21 cellular contexts compared by ENCODE assay signal in genomic region chr6:134523903-134524302, GRCh38.
DNase-seq lines count a peak whose midpoint lies in the region; ATAC-seq and TF ChIP-seq lines count a peak whose summit lies in the region.
"Had no signal": no experiment of that assay in that cellular context is flagged by ENCODE, and none has a peak within 500 bp of the region (broad histone marks: within the 10 kb centered on the region; RNA-seq: fewer than 3 reads in every experiment).

No MANE protein-coding gene starts in this region.

- TF ChIP-seq POLR2A in IMR-90 (IDR thresholded peaks at IDR 0.05; ENCODE audit: low read depth, low read length): no peak

- H3K9me3 ChIP-seq in IMR-90 (ENCODE audit: control insufficient read depth, insufficient read depth, low read length): no peaks in the 10 kb centered on the region
- no peaks in the 10 kb centered on the region for H3K9me3 ChIP-seq in mucosa of descending colon
- H3K9me3 ChIP-seq: BE2C, psoas muscle, tibial nerve had no signal

- no TSS peak for BruUV-seq in IMR-90 (replicated peaks; lab: Mats Ljungman, UMichigan)

- no peaks in the 10 kb centered on the region for H3K9me1 ChIP-seq in IMR-90 (ENCODE audit: insufficient read depth, low read length)

- no peaks in the 10 kb centered on the region for H3K36me3 Mint-ChIP-seq in activated CD4-positive, alpha-beta memory T cell treated with anti-CD3 and anti-CD28 coated beads for 36 hours
- no peaks in the 10 kb centered on the region for H3K36me3 Mint-ChIP-seq in activated CD4-positive, alpha-beta memory T cell treated with anti-CD3 and anti-CD28 coated beads, Interleukin-2, amount 10 ng/mL, durations not matched to agents 7 days and 5 days (ENCODE audit: low read depth)
- H3K36me3 Mint-ChIP-seq: brain had no signal

- no peak overlapping the region for H3K4me2 ChIP-seq in IMR-90 (ENCODE audit: low read depth, low read length)

- no peak overlapping the region for H2AK5ac ChIP-seq in IMR-90 (ENCODE audit: low read depth, low read length)

- H3K4me1 Mint-ChIP-seq in activated CD4-positive, alpha-beta memory T cell treated with anti-CD3 and anti-CD28 coated beads for 36 hours (ENCODE audit: low read depth): peaks cover 24% of the 10 kb centered on the region
- H3K4me1 Mint-ChIP-seq in activated CD4-positive, alpha-beta memory T cell treated with anti-CD3 and anti-CD28 coated beads, Interleukin-2, amount 10 ng/mL, durations not matched to agents 7 days and 5 days: peaks cover 16% of the 10 kb centered on the region

- H4K5ac ChIP-seq in IMR-90 (ENCODE audit: low read depth, low read length): no peak overlapping the region

- no peak overlapping the region for H2BK120ac ChIP-seq in IMR-90 (ENCODE audit: low read depth, low read length)

- no peak overlapping the region for H3K14ac ChIP-seq in IMR-90 (replicated peaks; ENCODE audit: low read depth, low read length)

- H2AFZ ChIP-seq in IMR-90 (replicated peaks; ENCODE audit: low read length, poor library complexity): no peak overlapping the region

- H3K27me3 ChIP-seq in IMR-90 (ENCODE audit: control insufficient read depth, insufficient read depth, low read length): no peaks in the 10 kb centered on the region
- H3K27me3 ChIP-seq: BE2C, tibial nerve had no signal

- no peak for ATAC-seq in IMR-90 (ENCODE audit: low read depth)
- ATAC-seq in esophagus mucosa: peak; percentile 76
- ATAC-seq in mucosa of descending colon: no peak
- ATAC-seq: psoas muscle had no signal

- POLR2A ChIA-PET in activated CD4-positive, alpha-beta memory T cell treated with anti-CD3 and anti-CD28 coated beads for 36 hours (lab: Charles Lee): interaction anchor here (1.8 kb wide), 1 partner anchor 350 kb away, joined by 3 read pairs; no protein-coding TSS in a partner anchor
- POLR2A ChIA-PET in activated CD4-positive, alpha-beta memory T cell treated with anti-CD3 and anti-CD28 coated beads, Interleukin-2, amount 10 ng/mL, durations not matched to agents 7 days and 5 days (lab: Charles Lee): interaction anchor here (0.7 kb wide), 1 partner anchor 1765 kb away, joined by 3 read pairs; no protein-coding TSS in a partner anchor
- POLR2A ChIA-PET in IMR-90 (lab: Charles Lee; ENCODE audit: unreplicated experiment): interaction anchor here (0.6 kb wide), 1 partner anchor 348 kb away, joined by 5 read pairs; no protein-coding TSS in a partner anchor

- H3K27ac Mint-ChIP-seq in activated CD4-positive, alpha-beta memory T cell treated with anti-CD3 and anti-CD28 coated beads for 36 hours: peak overlapping the region; percentile 34
- no peak overlapping the region for H3K27ac Mint-ChIP-seq in activated CD4-positive, alpha-beta memory T cell treated with anti-CD3 and anti-CD28 coated beads, Interleukin-2, amount 10 ng/mL, durations not matched to agents 7 days and 5 days
- H3K27ac Mint-ChIP-seq: activated B cell treated with CpG ODN at 0.5 μM for 24 hours, brain, nephron progenitor cell had no signal

- no peak overlapping the region for H2BK20ac ChIP-seq in IMR-90 (ENCODE audit: low read depth, low read length)

- H3K9ac ChIP-seq in IMR-90 (ENCODE audit: low read depth, low read length): no peak overlapping the region

- in situ Hi-C loops in IMR-90 (cut with MboI; ENCODE audit: low sequenced_read_pairs): no loop called here

- no peak for DNase-seq in activated CD4-positive, alpha-beta memory T cell treated with anti-CD3 and anti-CD28 coated beads for 36 hours
- DNase-seq in activated CD4-positive, alpha-beta memory T cell treated with anti-CD3 and anti-CD28 coated beads, Interleukin-2, amount 10 ng/mL, durations not matched to agents 7 days and 5 days: no peak
- no peak for DNase-seq in IMR-90
- DNase-seq in renal cortical epithelial cell (ENCODE audit: low read depth): peak; percentile 60
- DNase-seq in ureter (ENCODE audit: low spot score): no peak
- DNase-seq in mucosa of descending colon: no peak
- DNase-seq in activated CD8-positive, alpha-beta memory T cell treated with anti-CD3 and anti-CD28 coated beads for 24 hours: no peak
- DNase-seq: activated B cell treated with CpG ODN at 0.5 μM for 24 hours, BE2C, COR-L47, cortex of kidney, left cardiac atrium, midbrain, NCI-H1694, NCI-H69, nephron progenitor cell, psoas muscle had no signal

- H3K4me3 ChIP-seq in IMR-90 (ENCODE audit: insufficient read depth, low read depth, low read length) (no peak overlapping the region), mucosa of descending colon (no peak overlapping the region)
- H3K4me3 ChIP-seq: psoas muscle, skin epidermis, tibial nerve had no signal

- peaks cover 6% of the 10 kb centered on the region for H3K4me1 ChIP-seq in IMR-90 (ENCODE audit: control insufficient read depth, insufficient read depth, low read length)
- peaks cover 4% of the 10 kb centered on the region for H3K4me1 ChIP-seq in mucosa of descending colon (ENCODE audit: low read depth)
- H3K4me1 ChIP-seq: psoas muscle had no signal

- no peak overlapping the region for H3K4me3 Mint-ChIP-seq in activated CD4-positive, alpha-beta memory T cell treated with anti-CD3 and anti-CD28 coated beads for 36 hours
- H3K4me3 Mint-ChIP-seq in activated CD4-positive, alpha-beta memory T cell treated with anti-CD3 and anti-CD28 coated beads, Interleukin-2, amount 10 ng/mL, durations not matched to agents 7 days and 5 days: no peak overlapping the region
- H3K4me3 Mint-ChIP-seq: activated B cell treated with CpG ODN at 0.5 μM for 24 hours, brain, nephron progenitor cell had no signal

- dilution Hi-C loops in IMR-90 (cut with HindIII; ENCODE audit: low sequenced_read_pairs, unreplicated experiment): no loop called here

- H2AK9ac ChIP-seq in IMR-90 (replicated peaks; ENCODE audit: low read depth, low read length, poor library complexity): no peak overlapping the region

- no peaks in the 10 kb centered on the region for H4K20me1 ChIP-seq in IMR-90 (ENCODE audit: insufficient read depth, low read length)

- TF ChIP-seq RAD21 in IMR-90 (IDR thresholded peaks at IDR 0.05; ENCODE audit: low read length): no peak

- H3K36me3 ChIP-seq in IMR-90 (ENCODE audit: control insufficient read depth, insufficient read depth, low read length) (no peaks in the 10 kb centered on the region), mucosa of descending colon (ENCODE audit: low read depth) (no peaks in the 10 kb centered on the region)
- H3K36me3 ChIP-seq: BE2C, tibial nerve had no signal

- 0 out of 2 replicates have a peak overlapping the region, but pooled peaks have one; percentile 2 for H4K91ac ChIP-seq in IMR-90 (ENCODE audit: insufficient read depth, low read depth, low read length)

- CTCF ChIA-PET in activated CD4-positive, alpha-beta memory T cell treated with anti-CD3 and anti-CD28 coated beads for 36 hours (lab: Charles Lee): no interaction called here
- CTCF ChIA-PET in activated CD4-positive, alpha-beta memory T cell treated with anti-CD3 and anti-CD28 coated beads, Interleukin-2, amount 10 ng/mL, durations not matched to agents 7 days and 5 days (lab: Charles Lee): no interaction called here
- CTCF ChIA-PET in IMR-90 (lab: Yijun Ruan, JAX): no interaction called here

- H3K23ac ChIP-seq in IMR-90 (ENCODE audit: low read depth, low read length): no peak overlapping the region

- no peak overlapping the region for H3K18ac ChIP-seq in IMR-90 (ENCODE audit: low read depth, low read length)

- no peaks in the 10 kb centered on the region for H3K27me3 Mint-ChIP-seq in activated CD4-positive, alpha-beta memory T cell treated with anti-CD3 and anti-CD28 coated beads for 36 hours
- H3K27me3 Mint-ChIP-seq in activated CD4-positive, alpha-beta memory T cell treated with anti-CD3 and anti-CD28 coated beads, Interleukin-2, amount 10 ng/mL, durations not matched to agents 7 days and 5 days: no peaks in the 10 kb centered on the region
- H3K27me3 Mint-ChIP-seq: activated B cell treated with CpG ODN at 0.5 μM for 24 hours had no signal

- no peak overlapping the region; the same call in 1 of the 3 replicates for H2BK15ac ChIP-seq in IMR-90 (ENCODE audit: low read depth, low read length)

- H3K4ac ChIP-seq in IMR-90 (ENCODE audit: low read depth, low read length): no peak overlapping the region

- no CpG with 5 or more reads among the region's 1 CpG for WGBS in IMR-90 (ENCODE audit: extremely low coverage in 2 of 2, insufficient read length in 1 of 2), 2 experiments

- H3K56ac ChIP-seq in IMR-90 (ENCODE audit: extremely low read depth, insufficient read depth, low read length): no peak overlapping the region

- H2BK5ac ChIP-seq in IMR-90 (ENCODE audit: low read depth, low read length, poor library complexity, severe bottlenecking): no peak overlapping the region

- H4K8ac ChIP-seq in IMR-90 (ENCODE audit: low read depth in 2 of 2, low read length in 2 of 2): no peak overlapping the region

- no peak overlapping the region for H3K27ac ChIP-seq in IMR-90 (ENCODE audit: insufficient read depth, low read length)
- H3K27ac ChIP-seq: psoas muscle, tibial nerve had no signal

- intact Hi-C loops in activated CD4-positive, alpha-beta memory T cell treated with anti-CD3 and anti-CD28 coated beads for 36 hours (cut with micrococcal nuclease): loop anchor here (5.0 kb wide), 1 partner anchor 347 kb away; no protein-coding TSS in a partner anchor
- intact Hi-C loops in IMR-90 (cut with micrococcal nuclease) (no loop called here), mucosa of descending colon (cut with DNase I, micrococcal nuclease) (no loop called here)

- H3K79me1 ChIP-seq in IMR-90 (ENCODE audit: low read depth in 1 of 2, low read length in 2 of 2): no peaks in the 10 kb centered on the region

- TF ChIP-seq CTCF in IMR-90 (conservative IDR thresholded peaks at IDR 0.05; ENCODE audit: low read depth, low read length) (no peak), mucosa of descending colon (IDR thresholded peaks at IDR 0.05) (no peak)

- H3K9me3 Mint-ChIP-seq in activated CD4-positive, alpha-beta memory T cell treated with anti-CD3 and anti-CD28 coated beads for 36 hours: no peaks in the 10 kb centered on the region
- no peaks in the 10 kb centered on the region for H3K9me3 Mint-ChIP-seq in activated CD4-positive, alpha-beta memory T cell treated with anti-CD3 and anti-CD28 coated beads, Interleukin-2, amount 10 ng/mL, durations not matched to agents 7 days and 5 days
- H3K9me3 Mint-ChIP-seq: activated B cell treated with CpG ODN at 0.5 μM for 24 hours, brain, nephron progenitor cell had no signal

TF ChIP-seq in IMR-90, 13 proteins besides CTCF, POLR2A, EP300 and RAD21:
- TF ChIP-seq MAFK (IDR thresholded peaks at IDR 0.05; ENCODE audit: low read depth, low read length): no peak
- TF ChIP-seq MXI1 (IDR thresholded peaks at IDR 0.05; ENCODE audit: borderline replicate concordance, low read depth, low read length): no peak
TF ChIP-seq in IMR-90: peak in this region for 0.
